23 cellular contexts compared by ENCODE assay signal in genomic region chr12:24352363-24352762, GRCh38.
DNase-seq lines count a peak whose midpoint lies in the region; ATAC-seq and TF ChIP-seq lines count a peak whose summit lies in the region.
"Had no signal": no experiment of that assay in that cellular context is flagged by ENCODE, and none has a peak within 500 bp of the region (broad histone marks: within the 10 kb centered on the region; RNA-seq: fewer than 3 reads in every experiment).

No MANE protein-coding gene starts in this region.

- H3K4me1 ChIP-seq in right atrium auricular region = no peaks in the 10 kb centered on the region
- H3K4me1 ChIP-seq: BE2C, HAP-1 had no signal

- no peaks in the 10 kb centered on the region for H3K27me3 ChIP-seq in right atrium auricular region
- H3K27me3 ChIP-seq: BE2C had no signal

- H3K36me3 ChIP-seq in right atrium auricular region = no peaks in the 10 kb centered on the region
- H3K36me3 ChIP-seq: BE2C, HAP-1 had no signal

- peaks cover 10% of the 10 kb centered on the region for H3K9me3 Mint-ChIP-seq in activated naive CD4-positive, alpha-beta T cell treated with anti-CD3 and anti-CD28 coated beads for 36 hours

- ATAC-seq in GM19452 (IDR thresholded peaks at IDR 0.05; ENCODE audit: unreplicated experiment) (peak; percentile 39), GM21390 (IDR thresholded peaks at IDR 0.05; ENCODE audit: unreplicated experiment) (peak; percentile 40), HG03066 (IDR thresholded peaks at IDR 0.05; ENCODE audit: low read depth, unreplicated experiment) (peak; percentile 43), GM19035 (IDR thresholded peaks at IDR 0.05; ENCODE audit: unreplicated experiment) (no peak)
- ATAC-seq: HepG2 had no signal

- H3K36me3 Mint-ChIP-seq in activated naive CD4-positive, alpha-beta T cell treated with anti-CD3 and anti-CD28 coated beads for 36 hours (ENCODE audit: low read depth) = no peaks in the 10 kb centered on the region
- H3K36me3 Mint-ChIP-seq: CD4-positive, CD25-positive, alpha-beta regulatory T cell; CD8-positive, alpha-beta memory T cell had no signal

- no peaks in the 10 kb centered on the region for H3K4me1 Mint-ChIP-seq in activated naive CD4-positive, alpha-beta T cell treated with anti-CD3 and anti-CD28 coated beads for 36 hours (ENCODE audit: low read depth)
- H3K4me1 Mint-ChIP-seq: CD4-positive, CD25-positive, alpha-beta regulatory T cell; CD8-positive, alpha-beta memory T cell had no signal

- H3K4me3 ChIP-seq in right atrium auricular region = no peak overlapping the region
- H3K4me3 ChIP-seq: GM23248, HAP-1 had no signal

- H3K4me3 Mint-ChIP-seq in activated naive CD4-positive, alpha-beta T cell treated with anti-CD3 and anti-CD28 coated beads for 36 hours = no peak overlapping the region
- H3K4me3 Mint-ChIP-seq: CD4-positive, CD25-positive, alpha-beta regulatory T cell; CD8-positive, alpha-beta memory T cell; IgD-negative memory B cell had no signal

- no peak for DNase-seq in right atrium auricular region (ENCODE audit: low spot score)
- no peak for DNase-seq in activated naive CD4-positive, alpha-beta T cell treated with anti-CD3 and anti-CD28 coated beads for 36 hours
- no peak for DNase-seq in effector CD4-positive, alpha-beta T cell
- DNase-seq: ACHN; BE2C; C1 segment of cervical spinal cord; CD4-positive, CD25-positive, alpha-beta regulatory T cell; CD8-positive, alpha-beta memory T cell; COR-L47; DMS 273 treated with DMSO at 0.1 percent for 48 hours; DMS53; DND-41; EL; GM23248; Karpas-422; KBM-7 had no signal

- H3K27me3 Mint-ChIP-seq in activated naive CD4-positive, alpha-beta T cell treated with anti-CD3 and anti-CD28 coated beads for 36 hours (ENCODE audit: low read depth) = no peaks in the 10 kb centered on the region
- H3K27me3 Mint-ChIP-seq: CD8-positive, alpha-beta memory T cell; IgD-negative memory B cell had no signal

- H3K27ac Mint-ChIP-seq in activated naive CD4-positive, alpha-beta T cell treated with anti-CD3 and anti-CD28 coated beads for 36 hours = no peak overlapping the region
- H3K27ac Mint-ChIP-seq: CD4-positive, CD25-positive, alpha-beta regulatory T cell; CD8-positive, alpha-beta memory T cell; IgD-negative memory B cell had no signal

- no peak for TF ChIP-seq CTCF in right atrium auricular region (IDR thresholded peaks at IDR 0.05)

- H3K9me3 ChIP-seq in right atrium auricular region = no peaks in the 10 kb centered on the region
- H3K9me3 ChIP-seq: BE2C, HAP-1 had no signal

- CTCF ChIA-PET in activated naive CD4-positive, alpha-beta T cell treated with anti-CD3 and anti-CD28 coated beads for 36 hours (lab: Charles Lee) = no interaction called here

- H3K27ac ChIP-seq in right atrium auricular region = no peak overlapping the region
- H3K27ac ChIP-seq: GM23248 had no signal

- intact Hi-C loops in activated naive CD4-positive, alpha-beta T cell treated with anti-CD3 and anti-CD28 coated beads for 36 hours (cut with micrococcal nuclease) = no loop called here
